14 cellular contexts compared by ENCODE assay signal in genomic region chr11:83970061-83970671, GRCh38.
A peak's percentile ranks its signal among the peaks of the same experiment; 100 is the strongest.
DNase-seq lines count a peak whose midpoint lies in the region; ATAC-seq and TF ChIP-seq lines count a peak whose summit lies in the region.
"Had no signal": no experiment of that assay in that cellular context is flagged by ENCODE, and none has a peak within 500 bp of the region (broad histone marks: within the 10 kb centered on the region; RNA-seq: fewer than 3 reads in every experiment).

No MANE protein-coding gene starts in this region.

- H3K27ac Mint-ChIP-seq in endothelial cell (ENCODE audit: unreplicated experiment): no peak overlapping the region
- H3K27ac Mint-ChIP-seq: activated B cell treated with CpG ODN at 0.5 μM for 24 hours had no signal

- intact Hi-C loops in sciatic nerve (cut with DNase I): no loop called here

- TF ChIP-seq CTCF in endothelial cell (IDR thresholded peaks at IDR 0.05; ENCODE audit: unreplicated experiment): no peak

- H3K4me1 Mint-ChIP-seq in endothelial cell (ENCODE audit: unreplicated experiment): no peaks in the 10 kb centered on the region
- H3K4me1 Mint-ChIP-seq: activated B cell treated with CpG ODN at 0.5 μM for 24 hours had no signal

- H3K9me3 Mint-ChIP-seq in endothelial cell (ENCODE audit: unreplicated experiment): no peaks in the 10 kb centered on the region
- H3K9me3 Mint-ChIP-seq: activated B cell treated with CpG ODN at 0.5 μM for 24 hours had no signal

- no peaks in the 10 kb centered on the region for H3K27me3 Mint-ChIP-seq in endothelial cell (ENCODE audit: unreplicated experiment)
- H3K27me3 Mint-ChIP-seq: activated B cell treated with CpG ODN at 0.5 μM for 24 hours had no signal

- H3K36me3 Mint-ChIP-seq in endothelial cell (ENCODE audit: low read depth, unreplicated experiment): no peaks in the 10 kb centered on the region

- no peak overlapping the region for H3K4me3 Mint-ChIP-seq in endothelial cell (ENCODE audit: unreplicated experiment)
- H3K4me3 Mint-ChIP-seq: activated B cell treated with CpG ODN at 0.5 μM for 24 hours had no signal

- DNase-seq in NOMO-1 treated with DMSO at 0.1 percent for 48 hours (lab: John Stamatoyannopoulos, UW; ENCODE audit: unreplicated experiment) (peak; percentile 13), NOMO-1 treated with dmso at 0.1 percent for 144 hours (lab: John Stamatoyannopoulos, UW; ENCODE audit: unreplicated experiment) (no peak), mesenteric fat pad (ENCODE audit: low spot score) (no peak), endothelial cell (ENCODE audit: low spot score) (no peak), sciatic nerve (ENCODE audit: low spot score) (no peak), NCI-H2029 treated with DMSO at 0.1 percent for 48 hours (lab: John Stamatoyannopoulos, UW) (no peak)
- DNase-seq: activated B cell treated with CpG ODN at 0.5 μM for 24 hours; dermis blood vessel endothelial cell; HCEC 1CT; heart left ventricle; stimulated activated CD8-positive, alpha-beta memory T cell treated with anti-CD3 and anti-CD28 coated beads, Interleukin-4, amount 100 ng/mL, for 48 hours had no signal

- ATAC-seq in HG02870 (IDR thresholded peaks at IDR 0.05; ENCODE audit: unreplicated experiment) (peak; percentile 84), HG03565 (IDR thresholded peaks at IDR 0.05; ENCODE audit: unreplicated experiment) (peak; percentile 86), sciatic nerve (no peak)
- ATAC-seq: heart left ventricle, Panc1 had no signal
